ENCODE assay signal across 1 cellular context in the genomic region with DNA sequence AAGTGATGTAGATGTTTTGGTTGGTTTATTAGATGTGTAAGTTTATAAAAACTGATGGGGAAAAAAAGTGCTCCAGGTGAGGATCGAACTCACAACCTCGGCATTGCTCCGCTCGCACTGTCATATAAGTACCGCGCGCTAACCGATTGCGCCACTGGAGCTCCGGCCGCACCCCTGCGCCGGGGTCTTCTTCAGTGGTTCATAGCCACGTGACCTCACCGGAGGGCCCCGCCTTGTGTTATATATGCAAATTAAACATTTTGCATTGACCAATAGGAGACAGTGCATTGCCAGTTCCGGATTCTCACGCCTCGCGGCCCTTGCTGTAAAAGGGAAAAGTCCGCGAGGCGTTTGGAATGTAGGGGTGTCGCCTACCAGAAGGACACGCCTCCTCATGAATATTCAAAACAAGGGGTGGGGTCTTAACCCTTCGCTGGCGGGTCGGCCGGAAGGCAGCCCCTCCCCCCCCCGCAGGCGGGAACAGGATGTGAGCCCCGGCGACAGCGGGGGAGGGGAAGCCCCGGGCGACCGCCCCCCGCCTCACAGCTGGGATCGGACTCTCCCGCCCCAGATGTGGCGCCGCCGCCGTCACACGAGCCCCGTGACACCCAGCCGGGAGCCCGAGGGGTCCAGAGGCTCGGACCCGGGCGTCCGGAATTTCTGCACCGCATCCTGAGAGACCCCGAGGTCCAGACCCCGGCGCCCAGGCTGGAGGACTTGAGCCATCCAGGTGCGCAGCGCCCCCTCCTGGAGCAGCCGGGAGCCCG.
A peak's percentile ranks its signal among the peaks of the same experiment; 100 is the strongest.
TF ChIP-seq lines count a peak whose summit lies in the region.

A gene with protein sequence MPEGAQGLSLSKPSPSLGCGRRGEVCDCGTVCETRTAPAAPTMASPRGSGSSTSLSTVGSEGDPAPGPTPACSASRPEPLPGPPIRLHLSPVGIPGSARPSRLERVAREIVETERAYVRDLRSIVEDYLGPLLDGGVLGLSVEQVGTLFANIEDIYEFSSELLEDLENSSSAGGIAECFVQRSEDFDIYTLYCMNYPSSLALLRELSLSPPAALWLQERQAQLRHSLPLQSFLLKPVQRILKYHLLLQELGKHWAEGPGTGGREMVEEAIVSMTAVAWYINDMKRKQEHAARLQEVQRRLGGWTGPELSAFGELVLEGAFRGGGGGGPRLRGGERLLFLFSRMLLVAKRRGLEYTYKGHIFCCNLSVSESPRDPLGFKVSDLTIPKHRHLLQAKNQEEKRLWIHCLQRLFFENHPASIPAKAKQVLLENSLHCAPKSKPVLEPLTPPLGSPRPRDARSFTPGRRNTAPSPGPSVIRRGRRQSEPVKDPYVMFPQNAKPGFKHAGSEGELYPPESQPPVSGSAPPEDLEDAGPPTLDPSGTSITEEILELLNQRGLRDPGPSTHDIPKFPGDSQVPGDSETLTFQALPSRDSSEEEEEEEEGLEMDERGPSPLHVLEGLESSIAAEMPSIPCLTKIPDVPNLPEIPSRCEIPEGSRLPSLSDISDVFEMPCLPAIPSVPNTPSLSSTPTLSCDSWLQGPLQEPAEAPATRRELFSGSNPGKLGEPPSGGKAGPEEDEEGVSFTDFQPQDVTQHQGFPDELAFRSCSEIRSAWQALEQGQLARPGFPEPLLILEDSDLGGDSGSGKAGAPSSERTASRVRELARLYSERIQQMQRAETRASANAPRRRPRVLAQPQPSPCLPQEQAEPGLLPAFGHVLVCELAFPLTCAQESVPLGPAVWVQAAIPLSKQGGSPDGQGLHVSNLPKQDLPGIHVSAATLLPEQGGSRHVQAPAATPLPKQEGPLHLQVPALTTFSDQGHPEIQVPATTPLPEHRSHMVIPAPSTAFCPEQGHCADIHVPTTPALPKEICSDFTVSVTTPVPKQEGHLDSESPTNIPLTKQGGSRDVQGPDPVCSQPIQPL (N-terminal part only) (plus strand): TSS at position 570 of the 767 bp plus-strand sequence. CDS start 1,418 bp downstream, outside the sequence.

TF ChIP-seq in WTC11, 78 proteins besides CTCF, POLR2A, EP300 and RAD21 (continued from another document):
- TF ChIP-seq, protein P1, sequence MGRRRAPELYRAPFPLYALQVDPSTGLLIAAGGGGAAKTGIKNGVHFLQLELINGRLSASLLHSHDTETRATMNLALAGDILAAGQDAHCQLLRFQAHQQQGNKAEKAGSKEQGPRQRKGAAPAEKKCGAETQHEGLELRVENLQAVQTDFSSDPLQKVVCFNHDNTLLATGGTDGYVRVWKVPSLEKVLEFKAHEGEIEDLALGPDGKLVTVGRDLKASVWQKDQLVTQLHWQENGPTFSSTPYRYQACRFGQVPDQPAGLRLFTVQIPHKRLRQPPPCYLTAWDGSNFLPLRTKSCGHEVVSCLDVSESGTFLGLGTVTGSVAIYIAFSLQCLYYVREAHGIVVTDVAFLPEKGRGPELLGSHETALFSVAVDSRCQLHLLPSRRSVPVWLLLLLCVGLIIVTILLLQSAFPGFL (CRISPR knock-in tag; IDR thresholded peaks at IDR 0.05; ENCODE audit: borderline replicate concordance) = no peak
- TF ChIP-seq ZNF671 (CRISPR knock-in tag; IDR thresholded peaks at IDR 0.05) (no peak), ZNF263 (CRISPR knock-in tag; IDR thresholded peaks at IDR 0.05; ENCODE audit: low read depth) (no peak), ZNF219 (CRISPR knock-in tag; IDR thresholded peaks at IDR 0.05; ENCODE audit: borderline replicate concordance) (no peak), ZNF396 (CRISPR knock-in tag; IDR thresholded peaks at IDR 0.05; ENCODE audit: borderline replicate concordance) (no peak), HMGA2 (CRISPR knock-in tag; IDR thresholded peaks at IDR 0.05) (peak; percentile 50; the same call in 1 of the 2 replicates), NFATC4 (CRISPR knock-in tag; IDR thresholded peaks at IDR 0.05) (no peak), OVOL2 (CRISPR knock-in tag; IDR thresholded peaks at IDR 0.05; ENCODE audit: borderline replicate concordance) (no peak)
- TF ChIP-seq, protein P2, sequence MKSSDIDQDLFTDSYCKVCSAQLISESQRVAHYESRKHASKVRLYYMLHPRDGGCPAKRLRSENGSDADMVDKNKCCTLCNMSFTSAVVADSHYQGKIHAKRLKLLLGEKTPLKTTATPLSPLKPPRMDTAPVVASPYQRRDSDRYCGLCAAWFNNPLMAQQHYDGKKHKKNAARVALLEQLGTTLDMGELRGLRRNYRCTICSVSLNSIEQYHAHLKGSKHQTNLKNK (CRISPR knock-in tag; IDR thresholded peaks at IDR 0.05) = no peak
- TF ChIP-seq, protein P3, sequence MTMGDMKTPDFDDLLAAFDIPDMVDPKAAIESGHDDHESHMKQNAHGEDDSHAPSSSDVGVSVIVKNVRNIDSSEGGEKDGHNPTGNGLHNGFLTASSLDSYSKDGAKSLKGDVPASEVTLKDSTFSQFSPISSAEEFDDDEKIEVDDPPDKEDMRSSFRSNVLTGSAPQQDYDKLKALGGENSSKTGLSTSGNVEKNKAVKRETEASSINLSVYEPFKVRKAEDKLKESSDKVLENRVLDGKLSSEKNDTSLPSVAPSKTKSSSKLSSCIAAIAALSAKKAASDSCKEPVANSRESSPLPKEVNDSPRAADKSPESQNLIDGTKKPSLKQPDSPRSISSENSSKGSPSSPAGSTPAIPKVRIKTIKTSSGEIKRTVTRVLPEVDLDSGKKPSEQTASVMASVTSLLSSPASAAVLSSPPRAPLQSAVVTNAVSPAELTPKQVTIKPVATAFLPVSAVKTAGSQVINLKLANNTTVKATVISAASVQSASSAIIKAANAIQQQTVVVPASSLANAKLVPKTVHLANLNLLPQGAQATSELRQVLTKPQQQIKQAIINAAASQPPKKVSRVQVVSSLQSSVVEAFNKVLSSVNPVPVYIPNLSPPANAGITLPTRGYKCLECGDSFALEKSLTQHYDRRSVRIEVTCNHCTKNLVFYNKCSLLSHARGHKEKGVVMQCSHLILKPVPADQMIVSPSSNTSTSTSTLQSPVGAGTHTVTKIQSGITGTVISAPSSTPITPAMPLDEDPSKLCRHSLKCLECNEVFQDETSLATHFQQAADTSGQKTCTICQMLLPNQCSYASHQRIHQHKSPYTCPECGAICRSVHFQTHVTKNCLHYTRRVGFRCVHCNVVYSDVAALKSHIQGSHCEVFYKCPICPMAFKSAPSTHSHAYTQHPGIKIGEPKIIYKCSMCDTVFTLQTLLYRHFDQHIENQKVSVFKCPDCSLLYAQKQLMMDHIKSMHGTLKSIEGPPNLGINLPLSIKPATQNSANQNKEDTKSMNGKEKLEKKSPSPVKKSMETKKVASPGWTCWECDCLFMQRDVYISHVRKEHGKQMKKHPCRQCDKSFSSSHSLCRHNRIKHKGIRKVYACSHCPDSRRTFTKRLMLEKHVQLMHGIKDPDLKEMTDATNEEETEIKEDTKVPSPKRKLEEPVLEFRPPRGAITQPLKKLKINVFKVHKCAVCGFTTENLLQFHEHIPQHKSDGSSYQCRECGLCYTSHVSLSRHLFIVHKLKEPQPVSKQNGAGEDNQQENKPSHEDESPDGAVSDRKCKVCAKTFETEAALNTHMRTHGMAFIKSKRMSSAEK (CRISPR knock-in tag; IDR thresholded peaks at IDR 0.05; ENCODE audit: borderline replicate concordance) = no peak
- TF ChIP-seq, protein P4, sequence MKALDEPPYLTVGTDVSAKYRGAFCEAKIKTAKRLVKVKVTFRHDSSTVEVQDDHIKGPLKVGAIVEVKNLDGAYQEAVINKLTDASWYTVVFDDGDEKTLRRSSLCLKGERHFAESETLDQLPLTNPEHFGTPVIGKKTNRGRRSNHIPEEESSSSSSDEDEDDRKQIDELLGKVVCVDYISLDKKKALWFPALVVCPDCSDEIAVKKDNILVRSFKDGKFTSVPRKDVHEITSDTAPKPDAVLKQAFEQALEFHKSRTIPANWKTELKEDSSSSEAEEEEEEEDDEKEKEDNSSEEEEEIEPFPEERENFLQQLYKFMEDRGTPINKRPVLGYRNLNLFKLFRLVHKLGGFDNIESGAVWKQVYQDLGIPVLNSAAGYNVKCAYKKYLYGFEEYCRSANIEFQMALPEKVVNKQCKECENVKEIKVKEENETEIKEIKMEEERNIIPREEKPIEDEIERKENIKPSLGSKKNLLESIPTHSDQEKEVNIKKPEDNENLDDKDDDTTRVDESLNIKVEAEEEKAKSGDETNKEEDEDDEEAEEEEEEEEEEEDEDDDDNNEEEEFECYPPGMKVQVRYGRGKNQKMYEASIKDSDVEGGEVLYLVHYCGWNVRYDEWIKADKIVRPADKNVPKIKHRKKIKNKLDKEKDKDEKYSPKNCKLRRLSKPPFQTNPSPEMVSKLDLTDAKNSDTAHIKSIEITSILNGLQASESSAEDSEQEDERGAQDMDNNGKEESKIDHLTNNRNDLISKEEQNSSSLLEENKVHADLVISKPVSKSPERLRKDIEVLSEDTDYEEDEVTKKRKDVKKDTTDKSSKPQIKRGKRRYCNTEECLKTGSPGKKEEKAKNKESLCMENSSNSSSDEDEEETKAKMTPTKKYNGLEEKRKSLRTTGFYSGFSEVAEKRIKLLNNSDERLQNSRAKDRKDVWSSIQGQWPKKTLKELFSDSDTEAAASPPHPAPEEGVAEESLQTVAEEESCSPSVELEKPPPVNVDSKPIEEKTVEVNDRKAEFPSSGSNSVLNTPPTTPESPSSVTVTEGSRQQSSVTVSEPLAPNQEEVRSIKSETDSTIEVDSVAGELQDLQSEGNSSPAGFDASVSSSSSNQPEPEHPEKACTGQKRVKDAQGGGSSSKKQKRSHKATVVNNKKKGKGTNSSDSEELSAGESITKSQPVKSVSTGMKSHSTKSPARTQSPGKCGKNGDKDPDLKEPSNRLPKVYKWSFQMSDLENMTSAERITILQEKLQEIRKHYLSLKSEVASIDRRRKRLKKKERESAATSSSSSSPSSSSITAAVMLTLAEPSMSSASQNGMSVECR (CRISPR knock-in tag; IDR thresholded peaks at IDR 0.05; ENCODE audit: borderline replicate concordance) = peak; percentile 30; the same call in 1 of the 2 replicates
- TF ChIP-seq, protein P5, sequence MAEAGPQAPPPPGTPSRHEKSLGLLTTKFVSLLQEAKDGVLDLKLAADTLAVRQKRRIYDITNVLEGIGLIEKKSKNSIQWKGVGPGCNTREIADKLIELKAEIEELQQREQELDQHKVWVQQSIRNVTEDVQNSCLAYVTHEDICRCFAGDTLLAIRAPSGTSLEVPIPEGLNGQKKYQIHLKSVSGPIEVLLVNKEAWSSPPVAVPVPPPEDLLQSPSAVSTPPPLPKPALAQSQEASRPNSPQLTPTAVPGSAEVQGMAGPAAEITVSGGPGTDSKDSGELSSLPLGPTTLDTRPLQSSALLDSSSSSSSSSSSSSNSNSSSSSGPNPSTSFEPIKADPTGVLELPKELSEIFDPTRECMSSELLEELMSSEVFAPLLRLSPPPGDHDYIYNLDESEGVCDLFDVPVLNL (CRISPR knock-in tag; IDR thresholded peaks at IDR 0.05; ENCODE audit: borderline replicate concordance, low read depth) = no peak; the same call in 1 of the 2 replicates
- TF ChIP-seq, protein P6, sequence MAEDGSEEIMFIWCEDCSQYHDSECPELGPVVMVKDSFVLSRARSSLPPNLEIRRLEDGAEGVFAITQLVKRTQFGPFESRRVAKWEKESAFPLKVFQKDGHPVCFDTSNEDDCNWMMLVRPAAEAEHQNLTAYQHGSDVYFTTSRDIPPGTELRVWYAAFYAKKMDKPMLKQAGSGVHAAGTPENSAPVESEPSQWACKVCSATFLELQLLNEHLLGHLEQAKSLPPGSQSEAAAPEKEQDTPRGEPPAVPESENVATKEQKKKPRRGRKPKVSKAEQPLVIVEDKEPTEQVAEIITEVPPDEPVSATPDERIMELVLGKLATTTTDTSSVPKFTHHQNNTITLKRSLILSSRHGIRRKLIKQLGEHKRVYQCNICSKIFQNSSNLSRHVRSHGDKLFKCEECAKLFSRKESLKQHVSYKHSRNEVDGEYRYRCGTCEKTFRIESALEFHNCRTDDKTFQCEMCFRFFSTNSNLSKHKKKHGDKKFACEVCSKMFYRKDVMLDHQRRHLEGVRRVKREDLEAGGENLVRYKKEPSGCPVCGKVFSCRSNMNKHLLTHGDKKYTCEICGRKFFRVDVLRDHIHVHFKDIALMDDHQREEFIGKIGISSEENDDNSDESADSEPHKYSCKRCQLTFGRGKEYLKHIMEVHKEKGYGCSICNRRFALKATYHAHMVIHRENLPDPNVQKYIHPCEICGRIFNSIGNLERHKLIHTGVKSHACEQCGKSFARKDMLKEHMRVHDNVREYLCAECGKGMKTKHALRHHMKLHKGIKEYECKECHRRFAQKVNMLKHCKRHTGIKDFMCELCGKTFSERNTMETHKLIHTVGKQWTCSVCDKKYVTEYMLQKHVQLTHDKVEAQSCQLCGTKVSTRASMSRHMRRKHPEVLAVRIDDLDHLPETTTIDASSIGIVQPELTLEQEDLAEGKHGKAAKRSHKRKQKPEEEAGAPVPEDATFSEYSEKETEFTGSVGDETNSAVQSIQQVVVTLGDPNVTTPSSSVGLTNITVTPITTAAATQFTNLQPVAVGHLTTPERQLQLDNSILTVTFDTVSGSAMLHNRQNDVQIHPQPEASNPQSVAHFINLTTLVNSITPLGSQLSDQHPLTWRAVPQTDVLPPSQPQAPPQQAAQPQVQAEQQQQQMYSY (CRISPR knock-in tag; IDR thresholded peaks at IDR 0.05) = no peak
